In genomic region chr12:86838709-86839108, GRCh38 we compare ENCODE assay signal across 18 cellular contexts.
DNase-seq lines count a peak whose midpoint lies in the region; ATAC-seq, FAIRE-seq and TF ChIP-seq lines count a peak whose summit lies in the region.
"Had no signal": no experiment of that assay in that cellular context is flagged by ENCODE, and none has a peak within 500 bp of the region (broad histone marks: within the 10 kb centered on the region; RNA-seq: fewer than 3 reads in every experiment).

No MANE protein-coding gene starts in this region.

- DNase-seq in G401 (ENCODE audit: low spot score): peak; percentile 69
- peak in 32 of 58 donors; percentile 2 to 62 (median 18) for DNase-seq in anterior cingulate cortex (lab: John Stamatoyannopoulos, UW)
- peak; percentile 15 for DNase-seq in glutamatergic neuron
- peak; percentile 26 for DNase-seq in occipital lobe (lab: John Stamatoyannopoulos, UW)
- DNase-seq in activated T-cell treated with anti-CD3 and anti-CD28 coated beads, Interleukin-2, amount 50 U/mL, for 72 hours: no peak
- no peak for DNase-seq in H54 (ENCODE audit: insufficient read length, low spot score)
- no peak for DNase-seq in stimulated activated CD4-positive, alpha-beta T cell treated with anti-CD3 and anti-CD28 coated beads, Interleukin-12 subunit alpha, Interleukin-12 subunit beta, amount 100 ng/mL, for 4 hours
- DNase-seq in NCI-H524 treated with DMSO at 0.1 percent for 48 hours (lab: John Stamatoyannopoulos, UW): no peak
- DNase-seq: activated CD4-positive, alpha-beta T cell treated with anti-CD3 and anti-CD28 coated beads, Interleukin-2, amount 10 ng/mL, durations not matched to agents 24 days and 14 days; activated naive CD4-positive, alpha-beta T cell treated with anti-CD3 and anti-CD28 coated beads, Interleukin-2, amount 50 U/mL, for 16 hours; effector memory CD4-positive, alpha-beta T cell; foreskin melanocyte; GDM1; mammary epithelial cell; NCI-H1436; stimulated activated CD4-positive, alpha-beta T cell treated with anti-CD3 and anti-CD28 coated beads, Interleukin-4, amount 100 ng/mL, for 24 hours; stimulated activated CD8-positive, alpha-beta memory T cell treated with anti-CD3 and anti-CD28 coated beads, Interleukin-4, amount 100 ng/mL, for 48 hours had no signal

- H3K9me3 Mint-ChIP-seq in glutamatergic neuron (ENCODE audit: unreplicated experiment): no peaks in the 10 kb centered on the region
- peaks cover 0 to 5% of the 10 kb centered on the region in 2 donors for H3K9me3 Mint-ChIP-seq in activated T-cell treated with anti-CD3 and anti-CD28 coated beads, Interleukin-2, amount 50 U/mL, for 72 hours
- H3K9me3 Mint-ChIP-seq: activated CD4-positive, alpha-beta T cell treated with anti-CD3 and anti-CD28 coated beads, Interleukin-2, amount 10 ng/mL, durations not matched to agents 24 days and 14 days had no signal

- no peaks in the 10 kb centered on the region for H3K36me3 Mint-ChIP-seq in glutamatergic neuron (ENCODE audit: unreplicated experiment)
- no peaks in the 10 kb centered on the region for H3K36me3 Mint-ChIP-seq in activated T-cell treated with anti-CD3 and anti-CD28 coated beads, Interleukin-2, amount 50 U/mL, for 72 hours (ENCODE audit: insufficient read depth in 2 of 2)

- ATAC-seq in activated T-cell treated with anti-CD3 and anti-CD28 coated beads, Interleukin-2, amount 50 U/mL, for 72 hours (replicated peaks in 1 of 2): no peak
- ATAC-seq: HCT116 had no signal

- TF ChIP-seq CTCF in glutamatergic neuron (IDR thresholded peaks at IDR 0.05; ENCODE audit: partially characterized antibody, unreplicated experiment): no peak

- peaks cover 29% of the 10 kb centered on the region for H3K4me1 Mint-ChIP-seq in glutamatergic neuron (ENCODE audit: low read depth, unreplicated experiment)
- H3K4me1 Mint-ChIP-seq in activated T-cell treated with anti-CD3 and anti-CD28 coated beads, Interleukin-2, amount 50 U/mL, for 72 hours (ENCODE audit: low read depth): no peaks in the 10 kb centered on the region
- H3K4me1 Mint-ChIP-seq: activated CD4-positive, alpha-beta T cell treated with anti-CD3 and anti-CD28 coated beads, Interleukin-2, amount 10 ng/mL, durations not matched to agents 24 days and 14 days had no signal

- no peak overlapping the region for H3K27ac Mint-ChIP-seq in glutamatergic neuron (ENCODE audit: unreplicated experiment)
- H3K27ac Mint-ChIP-seq in activated T-cell treated with anti-CD3 and anti-CD28 coated beads, Interleukin-2, amount 50 U/mL, for 72 hours: no peak overlapping the region
- H3K27ac Mint-ChIP-seq: activated CD4-positive, alpha-beta T cell treated with anti-CD3 and anti-CD28 coated beads, Interleukin-2, amount 10 ng/mL, durations not matched to agents 24 days and 14 days had no signal

- TF ChIP-seq POLR2A in H54 (IDR thresholded peaks at IDR 0.05; ENCODE audit: low read depth, low read length): no peak

- FAIRE-seq in H54 (lab: Jason Lieb, UNC): no peak

- in situ Hi-C loops in G401 (cut with HindIII; ENCODE audit: low sequenced_read_pairs): no loop called here

- no peak overlapping the region for H3K4me3 Mint-ChIP-seq in glutamatergic neuron (ENCODE audit: unreplicated experiment)
- H3K4me3 Mint-ChIP-seq in activated T-cell treated with anti-CD3 and anti-CD28 coated beads, Interleukin-2, amount 50 U/mL, for 72 hours: no peak overlapping the region
- H3K4me3 Mint-ChIP-seq: activated CD4-positive, alpha-beta T cell treated with anti-CD3 and anti-CD28 coated beads, Interleukin-2, amount 10 ng/mL, durations not matched to agents 24 days and 14 days had no signal

- no peaks in the 10 kb centered on the region for H3K27me3 Mint-ChIP-seq in glutamatergic neuron (ENCODE audit: unreplicated experiment)
- H3K27me3 Mint-ChIP-seq in activated T-cell treated with anti-CD3 and anti-CD28 coated beads, Interleukin-2, amount 50 U/mL, for 72 hours (ENCODE audit: low read depth): no peaks in the 10 kb centered on the region
- H3K27me3 Mint-ChIP-seq: activated CD4-positive, alpha-beta T cell treated with anti-CD3 and anti-CD28 coated beads, Interleukin-2, amount 10 ng/mL, durations not matched to agents 24 days and 14 days had no signal

Comparison
In these comparisons a context has a peak if more than half of its experiments do, and no peak if none do; other contexts are left out.
1. DNase-seq: peak in G401 (single experiment), anterior cingulate cortex (32 of 58), glutamatergic neuron (single experiment) and occipital lobe (single experiment); none in activated T-cell treated with anti-CD3 and anti-CD28 coated beads, Interleukin-2, amount 50 U/mL, for 72 hours (0 of 2), H54 (single experiment), stimulated activated CD4-positive, alpha-beta T cell treated with anti-CD3 and anti-CD28 coated beads, Interleukin-12 subunit alpha, Interleukin-12 subunit beta, amount 100 ng/mL, for 4 hours (single experiment) and NCI-H524 treated with DMSO at 0.1 percent for 48 hours (single experiment).